11 cellular contexts compared by ENCODE assay signal in genomic region chr1:24274203-24275103, GRCh38. TPM values are rescaled to one million over a fixed set of nuclear protein-coding genes. Genes with fewer than 3 reads are reported as not detected.
"Had no signal": no experiment of that assay in that cellular context is flagged by ENCODE, and none has a peak within 500 bp of the region (broad histone marks: within the 10 kb centered on the region; RNA-seq: fewer than 3 reads in every experiment).

No MANE protein-coding gene starts in this region.

RNA-seq across cellular contexts. Expression of gene GRHL3, which starts 44.7 kb away (rescaled TPM):
- total RNA-seq: activated CD4-positive, alpha-beta T cell treated with anti-CD3 and anti-CD28 coated beads for 36 hours; activated CD4-positive, alpha-beta T cell treated with anti-CD3 and anti-CD28 coated beads, Interleukin-2, amount 10 ng/mL, durations not matched to agents 7 days and 5 days; activated CD8-positive, alpha-beta T cell treated with anti-CD3 and anti-CD28 coated beads, Interleukin-2, amount 10 ng/mL, durations not matched to agents 7 days and 5 days; activated naive CD4-positive, alpha-beta T cell treated with anti-CD3 and anti-CD28 coated beads, Interleukin-2, amount 50 U/mL, for 72 hours; activated naive CD8-positive, alpha-beta T cell treated with anti-CD3 and anti-CD28 coated beads for 36 hours; activated T-cell treated with anti-CD3 and anti-CD28 coated beads, Interleukin-2, amount 50 U/mL, for 4 hours; activated T-helper 1 cell treated with anti-CD3 and anti-CD28 coated beads, Interleukin-12 subunit alpha, Interleukin-12 subunit beta, Interleukin-2, Interleukin-4 antibody, amounts not matched to agents 30 ng/mL and 10 ng/mL and 1 ng/mL, durations not matched to agents 14 hours and 24 hours and 36 hours; activated T-helper 17 cell treated with anti-CD3 and anti-CD28 coated beads, Interleukin-2, amount 50 U/mL, for 72 hours; aorta; body of pancreas; cardiac septum had no signal
